ENCODE assay signal across 19 cellular contexts in the genomic region with DNA sequence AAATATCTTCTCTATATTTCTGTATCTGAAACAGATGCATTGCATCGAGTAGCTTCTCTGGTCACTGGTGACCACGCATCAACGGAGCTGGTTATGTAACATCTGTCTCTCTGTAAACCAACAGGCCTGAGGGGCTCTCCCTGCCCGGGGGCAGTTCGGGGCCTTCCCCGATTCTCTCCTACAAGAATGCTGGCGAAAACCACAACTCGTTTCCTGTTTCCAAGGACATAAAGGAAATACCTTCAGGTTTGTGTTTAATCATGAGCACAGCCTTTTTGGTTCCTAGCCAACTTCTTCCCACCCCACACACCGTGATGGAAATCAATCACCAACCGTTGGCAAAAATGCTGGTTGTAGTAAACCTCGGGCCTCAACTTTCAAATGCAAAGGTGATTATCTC. TPM values are rescaled to one million over a fixed set of nuclear protein-coding genes. Genes with fewer than 3 reads are reported as not detected.
DNase-seq lines count a peak whose midpoint lies in the region; ATAC-seq and TF ChIP-seq lines count a peak whose summit lies in the region.
"Had no signal": no experiment of that assay in that cellular context is flagged by ENCODE, and none has a peak within 500 bp of the region (broad histone marks: within the 10 kb centered on the region; RNA-seq: fewer than 3 reads in every experiment).

No MANE protein-coding gene starts in this region.

- peaks cover 57% of the 10 kb centered on the region for H3K4me1 ChIP-seq in SJSA1 (replicated peaks)
- H3K4me1 ChIP-seq: HAP-1 had no signal

- peak; percentile 59 for ATAC-seq in HG03108 (IDR thresholded peaks at IDR 0.05; ENCODE audit: unreplicated experiment)
- no peak for ATAC-seq in HG02884 (IDR thresholded peaks at IDR 0.05; ENCODE audit: unreplicated experiment)
- no peak for ATAC-seq in GM21447 (IDR thresholded peaks at IDR 0.05; ENCODE audit: unreplicated experiment)
- no peak for ATAC-seq in HG02588 (IDR thresholded peaks at IDR 0.05; ENCODE audit: unreplicated experiment)
- ATAC-seq: activated CD8-positive, alpha-beta T cell treated with anti-CD3 and anti-CD28 coated beads for 36 hours; left lobe of liver had no signal

- POLR2A ChIA-PET in GM10248 (lab: Yijun Ruan, JAX), result no interaction called here

- no peaks in the 10 kb centered on the region for H3K27me3 ChIP-seq in SJSA1 (replicated peaks)
- H3K27me3 ChIP-seq: cardiac muscle cell, sigmoid colon had no signal

- H3K36me3 ChIP-seq in SJSA1, result peaks cover 31% of the 10 kb centered on the region
- H3K36me3 ChIP-seq: cardiac muscle cell, HAP-1 had no signal

- CTCF ChIA-PET in GM10248 (lab: Yijun Ruan, JAX), result interaction anchor here (1.3 kb wide), 1 partner anchor 92 kb away, joined by 5 read pairs; no protein-coding TSS in a partner anchor

- TF ChIP-seq CTCF in GM10248 (IDR thresholded peaks at IDR 0.05; ENCODE audit: control extremely low read depth, extremely low read depth, low read depth, missing control alignments), result no peak

- H3K9me3 ChIP-seq in SJSA1 (replicated peaks), result no peaks in the 10 kb centered on the region
- H3K9me3 ChIP-seq: HAP-1, sigmoid colon had no signal

- no peak overlapping the region for H3K4me3 ChIP-seq in SJSA1
- H3K4me3 ChIP-seq: cardiac muscle cell, HAP-1, sigmoid colon had no signal

- DNase-seq in GM10248 (ENCODE audit: extremely low spot score) (peak; percentile 39), SJSA1 (ENCODE audit: low read depth in 1 of 2, low spot score in 2 of 2) (peak; percentile 89 to 95), iris pigment epithelial cell (ENCODE audit: low read depth) (peak; percentile 56), RKO (ENCODE audit: low spot score) (no peak)
- DNase-seq: activated CD8-positive, alpha-beta T cell treated with anti-CD3 and anti-CD28 coated beads for 36 hours; activated effector memory CD4-positive, alpha-beta T cell treated with Interleukin-2 at 50 U/mL for 16 hours; AML-193; KG1; NCI-H1436; sigmoid colon; stimulated activated naive CD4-positive, alpha-beta T cell treated with Interleukin-2 at 50 U/mL for 16 hours had no signal

- peak overlapping the region; percentile 56 for H3K27ac ChIP-seq in SJSA1
- H3K27ac ChIP-seq: cardiac muscle cell had no signal

RNA-seq across cellular contexts. Expression of gene GDNF, which starts 25.1 kb away (rescaled TPM):
- 2.9 and 5.8 TPM in 2 replicates for total RNA-seq in SJSA1 (2014; rRNA removed; shearing (Covaris generic))
- total RNA-seq: activated CD8-positive, alpha-beta T cell treated with anti-CD3 and anti-CD28 coated beads for 36 hours; cardiac muscle cell; NCI-H460 had no signal
